In the genomic region with DNA sequence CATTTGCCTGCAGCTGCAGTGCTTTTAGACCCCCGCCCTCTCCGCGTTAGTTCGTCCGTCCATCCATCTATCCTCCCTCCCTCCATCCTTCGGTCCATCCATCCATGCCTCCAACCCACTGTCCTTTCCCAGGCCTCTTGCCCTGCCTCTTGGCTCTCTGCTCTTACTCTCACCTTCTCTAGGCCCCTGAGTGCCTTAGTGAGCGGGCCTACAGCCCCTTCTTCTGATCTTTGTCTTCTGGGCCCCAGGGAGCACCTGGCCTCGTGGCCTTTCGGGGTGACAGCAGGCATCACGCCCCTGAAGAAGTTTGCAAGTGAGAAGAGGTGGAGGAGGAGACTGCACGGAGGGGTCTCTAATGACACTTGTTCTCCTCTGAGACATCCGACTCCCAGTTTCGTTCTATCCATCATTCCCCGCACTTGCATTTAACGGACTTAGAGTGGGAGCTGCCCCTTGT, we compare ENCODE assay signal across 8 cellular contexts. TPM values are rescaled to one million over a fixed set of nuclear protein-coding genes. Genes with fewer than 3 reads are reported as not detected.
A peak's percentile ranks its signal among the peaks of the same experiment; 100 is the strongest.
DNase-seq lines count a peak whose midpoint lies in the region; ATAC-seq and TF ChIP-seq lines count a peak whose summit lies in the region.

No MANE protein-coding gene starts in this region.

- H3K27ac ChIP-seq in right atrium auricular region (peak overlapping the region; percentile 86 to 92), spleen (peak overlapping the region in 7 of 8 donors; percentile 93 to 98 (median 96))

- ATAC-seq in WTC11: peak; percentile 4
- ATAC-seq in HG03139 (IDR thresholded peaks at IDR 0.05; ENCODE audit: unreplicated experiment): no peak

- peak; percentile 39 for DNase-seq in NCI-H1092 treated with DMSO at 0.1 percent for 48 hours (lab: John Stamatoyannopoulos, UW)
- DNase-seq in NCI-H1092 (lab: John Stamatoyannopoulos, UW): no peak
- peak; percentile 49 for DNase-seq in WTC11 (ENCODE audit: low spot score)
- DNase-seq in right atrium auricular region (ENCODE audit: low spot score): no peak
- no peak for DNase-seq in spleen
- DNase-seq in SIG-M5 treated with dmso at 0.1 percent for 504 hours (lab: John Stamatoyannopoulos, UW; ENCODE audit: unreplicated experiment): no peak
- no peak for DNase-seq in NCI-H1930 (lab: John Stamatoyannopoulos, UW)

- no peak for TF ChIP-seq CTCF in WTC11 (IDR thresholded peaks at IDR 0.05)
- TF ChIP-seq CTCF in right atrium auricular region (IDR thresholded peaks at IDR 0.05): no peak
- TF ChIP-seq CTCF in spleen (IDR thresholded peaks at IDR 0.05 in 8 of 11, conservative IDR thresholded peaks at IDR 0.05 in 3 of 11): no peak

- no peak for TF ChIP-seq POLR2A in spleen (IDR thresholded peaks at IDR 0.05)

- H3K4me1 Mint-ChIP-seq in WTC11: peaks cover 30% of the 10 kb centered on the region

- H3K27ac Mint-ChIP-seq in WTC11: peak overlapping the region; percentile 89

- intact Hi-C loops in spleen (cut with DNase I; ENCODE audit: low total_unique reads): no loop called here

- no peaks in the 10 kb centered on the region for H3K9me3 Mint-ChIP-seq in WTC11

- peak overlapping the region; percentile 70 to 78 for H3K4me3 ChIP-seq in right atrium auricular region
- H3K4me3 ChIP-seq in spleen: peak overlapping the region; percentile 46 to 90 (median 70)

- 29 to 39% (median 33%) methylated on average over 15 of the region's 15 CpGs for WGBS in spleen, 5 donors

- H3K4me3 Mint-ChIP-seq in WTC11: peak overlapping the region; percentile 85

- H3K27me3 Mint-ChIP-seq in WTC11 (ENCODE audit: low read depth): no peaks in the 10 kb centered on the region; the same call in none of the 2 replicates

- POLR2A ChIA-PET in WTC11 (lab: Charles Lee): interaction anchor here (0.6 to 1.7 kb wide), 4 partner anchors 8 to 86 kb away, joined by 3 to 15 read pairs (median 5); a partner anchor contains a TSS

- H3K27me3 ChIP-seq in right atrium auricular region: no peaks in the 10 kb centered on the region
- peaks cover 0 to 2% (median 0%) of the 10 kb centered on the region in 7 donors for H3K27me3 ChIP-seq in spleen (replicated peaks in 1 of 7)

- no peaks in the 10 kb centered on the region for H3K9me3 ChIP-seq in right atrium auricular region
- no peaks in the 10 kb centered on the region for H3K9me3 ChIP-seq in spleen

- H3K4me1 ChIP-seq in right atrium auricular region (peaks cover 0 to 18% of the 10 kb centered on the region in 2 donors), spleen (peaks cover 7 to 58% (median 32%) of the 10 kb centered on the region in 6 donors)

- H3K36me3 ChIP-seq in right atrium auricular region (peaks cover 5% of the 10 kb centered on the region), spleen (peaks cover 0 to 36% (median 0%) of the 10 kb centered on the region in 6 donors)

- peaks cover 3% of the 10 kb centered on the region; the same call in 1 of the 2 replicates for H3K36me3 Mint-ChIP-seq in WTC11

- CTCF ChIA-PET in WTC11 (lab: Charles Lee): interaction anchor here (0.9 to 3.7 kb wide), 5 partner anchors 16 to 156 kb away, joined by 3 to 35 read pairs (median 3); no protein-coding TSS in a partner anchor

TF ChIP-seq in WTC11, 78 proteins besides CTCF, POLR2A, EP300 and RAD21:
- TF ChIP-seq TEAD4 (CRISPR knock-in tag; IDR thresholded peaks at IDR 0.05) (no peak), JUN (CRISPR knock-in tag; IDR thresholded peaks at IDR 0.05) (no peak), OVOL2 (CRISPR knock-in tag; IDR thresholded peaks at IDR 0.05; ENCODE audit: borderline replicate concordance) (no peak), ZNF396 (CRISPR knock-in tag; IDR thresholded peaks at IDR 0.05; ENCODE audit: borderline replicate concordance) (no peak), TP53 (CRISPR knock-in tag; IDR thresholded peaks at IDR 0.05) (no peak), FOXK1 (CRISPR knock-in tag; IDR thresholded peaks at IDR 0.05) (0 out of 2 replicates have a peak, but pooled peaks have one; percentile 9)
- TF ChIP-seq, protein P1, sequence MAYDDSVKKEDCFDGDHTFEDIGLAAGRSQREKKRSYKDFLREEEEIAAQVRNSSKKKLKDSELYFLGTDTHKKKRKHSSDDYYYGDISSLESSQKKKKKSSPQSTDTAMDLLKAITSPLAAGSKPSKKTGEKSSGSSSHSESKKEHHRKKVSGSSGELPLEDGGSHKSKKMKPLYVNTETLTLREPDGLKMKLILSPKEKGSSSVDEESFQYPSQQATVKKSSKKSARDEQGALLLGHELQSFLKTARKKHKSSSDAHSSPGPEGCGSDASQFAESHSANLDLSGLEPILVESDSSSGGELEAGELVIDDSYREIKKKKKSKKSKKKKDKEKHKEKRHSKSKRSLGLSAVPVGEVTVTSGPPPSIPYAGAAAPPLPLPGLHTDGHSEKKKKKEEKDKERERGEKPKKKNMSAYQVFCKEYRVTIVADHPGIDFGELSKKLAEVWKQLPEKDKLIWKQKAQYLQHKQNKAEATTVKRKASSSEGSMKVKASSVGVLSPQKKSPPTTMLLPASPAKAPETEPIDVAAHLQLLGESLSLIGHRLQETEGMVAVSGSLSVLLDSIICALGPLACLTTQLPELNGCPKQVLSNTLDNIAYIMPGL (CRISPR knock-in tag; IDR thresholded peaks at IDR 0.05): no peak

RNA-seq across cellular contexts. Expression of a gene that starts 0.8 kb away (rescaled TPM):
- total RNA-seq in WTC11 (2021): 8.9 to 11.1 TPM (median 10.9 TPM) in 3 replicates
- 1 to 10 TPM; 2.4 to 3.5 TPM for total RNA-seq in right atrium auricular region
- total RNA-seq in spleen: 10 to 100 TPM in 2 of 7 donors, 1 to 10 TPM in 5; 7.9 to 11.9 (median 8.7) TPM
- polyA plus RNA-seq in spleen: 10 to 100 TPM in 2 of 3 donors, 1 to 10 TPM in 1; 7.1 to 16.8 (median 12.2) TPM

RNA-seq across cellular contexts. Expression of a gene that starts 9.3 kb away (rescaled TPM):
- total RNA-seq in WTC11 (2021) (5.1 to 6.7 TPM (median 6.5 TPM) in 3 replicates), right atrium auricular region (1 to 10 TPM; 2.6 to 6.9 TPM), spleen (10 to 100 TPM in 6 of 7 donors, 1 to 10 TPM in 1; 8.6 to 17.6 (median 13.7) TPM)
- polyA plus RNA-seq in spleen: 1 to 10 TPM; 4.5 to 8.0 (median 6.0) TPM

RNA-seq across cellular contexts. Expression of a gene that starts 18.2 kb away (rescaled TPM):
- total RNA-seq in WTC11 (2021) (3.0 to 3.7 TPM (median 3.5 TPM) in 3 replicates), right atrium auricular region (1 to 10 TPM; 4.7 to 9.6 TPM), spleen (1 to 10 TPM in 5 of 7 donors, under 1 TPM in 2; 0.46 to 2.5 (median 1.3) TPM)
- under 1 TPM; 0.26 to 0.51 (median 0.41) TPM for polyA plus RNA-seq in spleen

RNA-seq across cellular contexts. Expression of a gene that starts 25.0 kb away (rescaled TPM):
- total RNA-seq in WTC11 (2021): 2.4 to 3.0 TPM (median 3.0 TPM) in 3 replicates
- 10 to 100 TPM; 11.0 to 15.1 TPM for total RNA-seq in right atrium auricular region
- total RNA-seq in spleen: 1 to 10 TPM; 3.7 to 8.5 (median 6.0) TPM
- under 1 TPM; 0.57 to 0.99 (median 0.67) TPM for polyA plus RNA-seq in spleen

RNA-seq across cellular contexts. Expression of a gene that starts 55.1 kb away (rescaled TPM):
- total RNA-seq in WTC11 (2021) (0.42 to 0.73 TPM (median 0.44 TPM) in 3 replicates), right atrium auricular region (under 1 TPM; 0.11 to 0.16 TPM), spleen (not detected)
- polyA plus RNA-seq in spleen: not detected

Comparison
In these comparisons a context has a peak if more than half of its experiments do, and no peak if none do; other contexts are left out.
1. DNase-seq: peak in NCI-H1092 treated with DMSO at 0.1 percent for 48 hours (single experiment) and WTC11 (single experiment); none in NCI-H1092 (single experiment), right atrium auricular region (single experiment), spleen (single experiment), SIG-M5 treated with dmso at 0.1 percent for 504 hours (single experiment) and NCI-H1930 (0 of 2).